ENCODE assay signal across 21 cellular contexts in genomic region chr1:245809361-245809760, GRCh38.
A peak's percentile ranks its signal among the peaks of the same experiment; 100 is the strongest.
DNase-seq lines count a peak whose midpoint lies in the region; ATAC-seq and TF ChIP-seq lines count a peak whose summit lies in the region.
"Had no signal": no experiment of that assay in that cellular context is flagged by ENCODE, and none has a peak within 500 bp of the region (broad histone marks: within the 10 kb centered on the region; RNA-seq: fewer than 3 reads in every experiment).

No MANE protein-coding gene starts in this region.

- H3K9me3 ChIP-seq in HUES48 (ENCODE audit: control insufficient read depth, insufficient read depth, low read length), result no peaks in the 10 kb centered on the region
- H3K9me3 ChIP-seq in lung (ENCODE audit: control insufficient read depth in 2 of 2, insufficient read depth in 1 of 2, low read length in 1 of 2), result no peaks in the 10 kb centered on the region
- H3K9me3 ChIP-seq: ascending aorta, left ventricle myocardium inferior, mucosa of descending colon, stomach had no signal

- H3K4me3 ChIP-seq in HUES48 (ENCODE audit: low read depth, low read length) (no peak overlapping the region), lung (no peak overlapping the region)
- H3K4me3 ChIP-seq: ascending aorta, left ventricle myocardium inferior, mucosa of descending colon, stomach had no signal

- H3K27ac ChIP-seq in HUES48 (ENCODE audit: low read depth, low read length), result peak overlapping the region; percentile 5
- H3K27ac ChIP-seq in lung (ENCODE audit: low read depth in 1 of 2, low read length in 1 of 2), result no peak overlapping the region
- H3K27ac ChIP-seq: ascending aorta, left ventricle myocardium inferior, stomach had no signal

- H3K36me3 ChIP-seq in HUES48 (ENCODE audit: control insufficient read depth, insufficient read depth, low read length), result no peaks in the 10 kb centered on the region
- H3K36me3 ChIP-seq in lung (ENCODE audit: control insufficient read depth in 2 of 2, insufficient read depth in 2 of 2, low read length in 2 of 2), result no peaks in the 10 kb centered on the region
- H3K36me3 ChIP-seq: ascending aorta, left ventricle myocardium inferior, stomach had no signal

- ATAC-seq in lung (ENCODE audit: insufficient read depth, low FRiP score), result no peak
- ATAC-seq: mucosa of descending colon, Panc1, sciatic nerve had no signal

- peaks cover 11% of the 10 kb centered on the region for H3K4me1 ChIP-seq in HUES48 (ENCODE audit: control insufficient read depth, insufficient read depth, low read length)
- peaks cover 0 to 2% of the 10 kb centered on the region in 2 donors for H3K4me1 ChIP-seq in lung (ENCODE audit: control insufficient read depth in 2 of 2, insufficient read depth in 2 of 2, low read length in 2 of 2)
- H3K4me1 ChIP-seq: ascending aorta, stomach had no signal

- intact Hi-C loops in posterior cingulate gyrus (cut with DNase I), result no loop called here

- H3K9ac ChIP-seq in HUES48 (ENCODE audit: low read depth, low read length), result no peak overlapping the region

- peak; percentile 24 for DNase-seq in COLO668 (lab: John Stamatoyannopoulos, UW; ENCODE audit: unreplicated experiment)
- DNase-seq in NCI-H774 (lab: John Stamatoyannopoulos, UW), result peak; percentile 7
- peak; percentile 11 for DNase-seq in lung (ENCODE audit: low spot score)
- DNase-seq in DMS79 (lab: John Stamatoyannopoulos, UW), result no peak
- no peak for DNase-seq in SKM-1 treated with dmso at 0.1 percent for 144 hours (lab: John Stamatoyannopoulos, UW; ENCODE audit: unreplicated experiment)
- no peak for DNase-seq in posterior cingulate gyrus
- no peak for DNase-seq in KG1 (lab: John Stamatoyannopoulos, UW)
- DNase-seq: activated CD4-positive, alpha-beta memory T cell treated with anti-CD3 and anti-CD28 coated beads for 36 hours; activated naive CD4-positive, alpha-beta T cell treated with anti-CD3 and anti-CD28 coated beads, Interleukin-2, amount 50 U/mL, for 16 hours; activated T-cell treated with anti-CD3 and anti-CD28 coated beads, Interleukin-2, amount 50 U/mL, for 1 hour; Calu3; glutamatergic neuron; GOT3; left ventricle myocardium inferior; mucosa of descending colon; NCI-H187; stomach had no signal

- H3K27me3 ChIP-seq in HUES48 (ENCODE audit: control insufficient read depth, insufficient read depth, low read length), result no peaks in the 10 kb centered on the region
- H3K27me3 ChIP-seq in lung (ENCODE audit: control insufficient read depth, insufficient read depth), result no peaks in the 10 kb centered on the region
- H3K27me3 ChIP-seq: ascending aorta, stomach had no signal

- 74 to 81% methylated on average over 5 of the region's 5 CpGs for WGBS in lung, 2 donors

- TF ChIP-seq CTCF in lung (IDR thresholded peaks at IDR 0.05; ENCODE audit: control extremely low read depth, extremely low read depth), result no peak

Comparison
In these comparisons a context has a peak if more than half of its experiments do, and no peak if none do; other contexts are left out.
1. DNase-seq: peak in COLO668 (single experiment), NCI-H774 (single experiment) and lung (single experiment); none in DMS79 (single experiment), SKM-1 treated with dmso at 0.1 percent for 144 hours (single experiment), posterior cingulate gyrus (0 of 10) and KG1 (single experiment).